1 cellular context compared by ENCODE assay signal in the genomic region with DNA sequence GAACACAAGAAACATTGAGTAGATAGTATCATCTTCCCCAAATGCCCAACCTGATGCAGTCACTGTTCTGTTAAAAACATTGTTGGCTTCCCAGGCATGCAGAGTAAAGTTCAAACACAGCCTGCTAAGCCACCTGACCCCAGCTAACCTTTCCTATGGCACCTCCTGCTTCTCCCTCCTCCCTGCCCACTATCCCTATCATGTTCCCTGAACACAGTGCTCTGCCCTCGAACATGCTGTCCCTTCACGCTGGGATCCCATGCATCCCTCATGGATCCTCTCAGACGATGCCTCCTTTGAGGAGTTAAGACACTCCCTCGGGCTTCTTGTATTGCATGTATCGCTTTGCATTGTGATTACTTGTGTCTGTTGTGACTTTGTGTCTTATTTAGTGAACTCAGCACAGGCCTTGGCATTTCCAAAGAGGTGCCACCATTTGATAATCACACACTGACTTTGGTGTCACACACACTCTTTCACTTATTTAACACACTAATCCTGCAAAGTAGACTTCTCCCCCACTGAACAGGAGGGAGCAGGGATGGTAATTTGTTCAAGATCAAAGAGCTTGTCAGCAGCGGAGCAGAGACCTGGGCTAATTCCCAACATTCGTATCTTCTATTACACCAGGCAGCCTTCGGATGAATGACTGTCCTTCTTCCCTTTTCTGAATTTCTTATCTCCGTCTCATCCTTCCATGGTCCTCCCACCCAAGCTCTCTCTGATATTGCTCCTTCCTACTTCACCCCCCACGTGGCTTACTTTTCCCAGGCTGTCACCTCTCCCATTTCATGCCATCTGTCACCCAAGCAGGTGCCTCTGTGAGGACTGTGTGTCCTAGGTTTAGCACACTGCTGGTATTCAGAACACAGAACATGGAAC.
TF ChIP-seq lines count a peak whose summit lies in the region.

No MANE protein-coding gene starts in this region.

TF ChIP-seq in HCT116, 20 proteins besides CTCF, POLR2A, EP300 and RAD21:
- TF ChIP-seq, protein P1, sequence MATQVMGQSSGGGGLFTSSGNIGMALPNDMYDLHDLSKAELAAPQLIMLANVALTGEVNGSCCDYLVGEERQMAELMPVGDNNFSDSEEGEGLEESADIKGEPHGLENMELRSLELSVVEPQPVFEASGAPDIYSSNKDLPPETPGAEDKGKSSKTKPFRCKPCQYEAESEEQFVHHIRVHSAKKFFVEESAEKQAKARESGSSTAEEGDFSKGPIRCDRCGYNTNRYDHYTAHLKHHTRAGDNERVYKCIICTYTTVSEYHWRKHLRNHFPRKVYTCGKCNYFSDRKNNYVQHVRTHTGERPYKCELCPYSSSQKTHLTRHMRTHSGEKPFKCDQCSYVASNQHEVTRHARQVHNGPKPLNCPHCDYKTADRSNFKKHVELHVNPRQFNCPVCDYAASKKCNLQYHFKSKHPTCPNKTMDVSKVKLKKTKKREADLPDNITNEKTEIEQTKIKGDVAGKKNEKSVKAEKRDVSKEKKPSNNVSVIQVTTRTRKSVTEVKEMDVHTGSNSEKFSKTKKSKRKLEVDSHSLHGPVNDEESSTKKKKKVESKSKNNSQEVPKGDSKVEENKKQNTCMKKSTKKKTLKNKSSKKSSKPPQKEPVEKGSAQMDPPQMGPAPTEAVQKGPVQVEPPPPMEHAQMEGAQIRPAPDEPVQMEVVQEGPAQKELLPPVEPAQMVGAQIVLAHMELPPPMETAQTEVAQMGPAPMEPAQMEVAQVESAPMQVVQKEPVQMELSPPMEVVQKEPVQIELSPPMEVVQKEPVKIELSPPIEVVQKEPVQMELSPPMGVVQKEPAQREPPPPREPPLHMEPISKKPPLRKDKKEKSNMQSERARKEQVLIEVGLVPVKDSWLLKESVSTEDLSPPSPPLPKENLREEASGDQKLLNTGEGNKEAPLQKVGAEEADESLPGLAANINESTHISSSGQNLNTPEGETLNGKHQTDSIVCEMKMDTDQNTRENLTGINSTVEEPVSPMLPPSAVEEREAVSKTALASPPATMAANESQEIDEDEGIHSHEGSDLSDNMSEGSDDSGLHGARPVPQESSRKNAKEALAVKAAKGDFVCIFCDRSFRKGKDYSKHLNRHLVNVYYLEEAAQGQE (IDR thresholded peaks at IDR 0.05; ENCODE audit: low read depth): no peak
- TF ChIP-seq ZNF274 (IDR thresholded peaks at IDR 0.05; ENCODE audit: low read depth, low read length) (no peak), EZH2phosphoT487 (IDR thresholded peaks at IDR 0.05; ENCODE audit: borderline replicate concordance) (no peak), SIN3A (IDR thresholded peaks at IDR 0.05; ENCODE audit: low read depth) (no peak), SP1 (IDR thresholded peaks at IDR 0.05; ENCODE audit: low read depth) (no peak), ELF1 (IDR thresholded peaks at IDR 0.05; ENCODE audit: borderline replicate concordance, low read depth) (no peak), JUND (IDR thresholded peaks at IDR 0.05) (no peak), ZFX (IDR thresholded peaks at IDR 0.05) (no peak), POLR2AphosphoS5 (IDR thresholded peaks at IDR 0.05; ENCODE audit: low read depth, low read length) (no peak), CEBPB (IDR thresholded peaks at IDR 0.05; ENCODE audit: low read depth) (no peak), SRF (IDR thresholded peaks at IDR 0.05; ENCODE audit: low read depth) (no peak), TCF7L2 (IDR thresholded peaks at IDR 0.05; ENCODE audit: borderline replicate concordance, extremely low read depth, insufficient read depth, insufficient read length) (no peak)
- TF ChIP-seq, protein P2, sequence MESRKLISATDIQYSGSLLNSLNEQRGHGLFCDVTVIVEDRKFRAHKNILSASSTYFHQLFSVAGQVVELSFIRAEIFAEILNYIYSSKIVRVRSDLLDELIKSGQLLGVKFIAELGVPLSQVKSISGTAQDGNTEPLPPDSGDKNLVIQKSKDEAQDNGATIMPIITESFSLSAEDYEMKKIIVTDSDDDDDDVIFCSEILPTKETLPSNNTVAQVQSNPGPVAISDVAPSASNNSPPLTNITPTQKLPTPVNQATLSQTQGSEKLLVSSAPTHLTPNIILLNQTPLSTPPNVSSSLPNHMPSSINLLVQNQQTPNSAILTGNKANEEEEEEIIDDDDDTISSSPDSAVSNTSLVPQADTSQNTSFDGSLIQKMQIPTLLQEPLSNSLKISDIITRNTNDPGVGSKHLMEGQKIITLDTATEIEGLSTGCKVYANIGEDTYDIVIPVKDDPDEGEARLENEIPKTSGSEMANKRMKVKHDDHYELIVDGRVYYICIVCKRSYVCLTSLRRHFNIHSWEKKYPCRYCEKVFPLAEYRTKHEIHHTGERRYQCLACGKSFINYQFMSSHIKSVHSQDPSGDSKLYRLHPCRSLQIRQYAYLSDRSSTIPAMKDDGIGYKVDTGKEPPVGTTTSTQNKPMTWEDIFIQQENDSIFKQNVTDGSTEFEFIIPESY (IDR thresholded peaks at IDR 0.05; ENCODE audit: extremely low read depth, insufficient replicate concordance, low read length): no peak
- TF ChIP-seq, protein P3, sequence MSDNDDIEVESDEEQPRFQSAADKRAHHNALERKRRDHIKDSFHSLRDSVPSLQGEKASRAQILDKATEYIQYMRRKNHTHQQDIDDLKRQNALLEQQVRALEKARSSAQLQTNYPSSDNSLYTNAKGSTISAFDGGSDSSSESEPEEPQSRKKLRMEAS (IDR thresholded peaks at IDR 0.05): no peak
TF ChIP-seq in HCT116: peak in this region for 0.
